1 cellular context compared by ENCODE assay signal in the genomic region with DNA sequence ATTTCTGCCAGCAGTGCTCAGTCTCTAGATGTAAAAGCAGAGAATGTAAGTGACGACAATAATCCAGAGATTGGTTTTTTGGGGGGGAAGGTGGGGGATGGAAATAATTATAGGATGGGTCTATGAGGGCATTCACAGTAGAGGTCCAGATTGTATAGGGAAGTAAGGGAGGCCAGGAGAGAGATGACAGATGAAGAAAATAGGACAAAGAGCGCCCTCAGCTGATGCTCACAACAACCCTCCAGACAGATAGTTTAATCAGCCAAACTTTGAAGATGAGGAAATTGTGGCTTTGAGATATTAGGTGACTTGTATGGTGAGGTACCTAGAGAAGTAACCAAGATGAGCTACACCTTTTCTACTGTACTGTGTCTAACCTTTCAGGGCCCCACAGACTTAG.
TF ChIP-seq lines count a peak whose summit lies in the region.

No MANE protein-coding gene starts in this region.

TF ChIP-seq in H1, 55 proteins besides CTCF, POLR2A, EP300 and RAD21:
- no peak for TF ChIP-seq RXRA (IDR thresholded peaks at IDR 0.05; ENCODE audit: insufficient read depth, low read depth, low read length)
- no peak for TF ChIP-seq POU5F1 (IDR thresholded peaks at IDR 0.05; ENCODE audit: low read depth, low read length)
- TF ChIP-seq RFX5 (IDR thresholded peaks at IDR 0.05; ENCODE audit: borderline replicate concordance, low read depth, low read length) = no peak
- TF ChIP-seq ATF3 (IDR thresholded peaks at IDR 0.05; ENCODE audit: insufficient read depth, low read depth, low read length) = no peak
- no peak for TF ChIP-seq FOSL1 (IDR thresholded peaks at IDR 0.05; ENCODE audit: insufficient read depth, low read depth, low read length)
- TF ChIP-seq MAFK (IDR thresholded peaks at IDR 0.05; ENCODE audit: low read depth, low read length) = no peak
- TF ChIP-seq CTBP2 (IDR thresholded peaks at IDR 0.05; ENCODE audit: borderline replicate concordance, insufficient read depth, insufficient read length, low read length) = no peak
- no peak for TF ChIP-seq TBP (IDR thresholded peaks at IDR 0.05; ENCODE audit: low read depth, low read length)
- TF ChIP-seq SP2 (IDR thresholded peaks at IDR 0.05; ENCODE audit: low read length) = no peak
- TF ChIP-seq JUND (IDR thresholded peaks at IDR 0.05; ENCODE audit: low read length) = no peak
- TF ChIP-seq, protein P1, sequence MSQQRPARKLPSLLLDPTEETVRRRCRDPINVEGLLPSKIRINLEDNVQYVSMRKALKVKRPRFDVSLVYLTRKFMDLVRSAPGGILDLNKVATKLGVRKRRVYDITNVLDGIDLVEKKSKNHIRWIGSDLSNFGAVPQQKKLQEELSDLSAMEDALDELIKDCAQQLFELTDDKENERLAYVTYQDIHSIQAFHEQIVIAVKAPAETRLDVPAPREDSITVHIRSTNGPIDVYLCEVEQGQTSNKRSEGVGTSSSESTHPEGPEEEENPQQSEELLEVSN (IDR thresholded peaks at IDR 0.05) = no peak
- no peak for TF ChIP-seq TCF12 (IDR thresholded peaks at IDR 0.05; ENCODE audit: low read depth, low read length)
- TF ChIP-seq SAP30 (IDR thresholded peaks at IDR 0.05; ENCODE audit: insufficient read depth, insufficient replicate concordance, low read length) = no peak
- TF ChIP-seq CHD1 (IDR thresholded peaks at IDR 0.05; ENCODE audit: low read depth, low read length) = no peak
- no peak for TF ChIP-seq SP1 (IDR thresholded peaks at IDR 0.05; ENCODE audit: low read depth, low read length)
